8 cellular contexts compared by ENCODE assay signal in genomic region chr4:76909711-76910110, GRCh38.
"Had no signal": no experiment of that assay in that cellular context is flagged by ENCODE, and none has a peak within 500 bp of the region (broad histone marks: within the 10 kb centered on the region; RNA-seq: fewer than 3 reads in every experiment).

No MANE protein-coding gene starts in this region.

- FAIRE-seq: G401.6, GM12878, GM12891, GM12892, GM18507, GM19239 had no signal

- H3K4me3 ChIP-seq: GM12878 had no signal

- DNase-seq: GDM1, GF-D8 had no signal
